ENCODE assay signal across 26 cellular contexts in genomic region chr18:45849529-45849928, GRCh38. TPM values are rescaled to one million over a fixed set of nuclear protein-coding genes. Genes with fewer than 3 reads are reported as not detected.
DNase-seq lines count a peak whose midpoint lies in the region; ATAC-seq lines count a peak whose summit lies in the region.
"Had no signal": no experiment of that assay in that cellular context is flagged by ENCODE, and none has a peak within 500 bp of the region (broad histone marks: within the 10 kb centered on the region; RNA-seq: fewer than 3 reads in every experiment).

No MANE protein-coding gene starts in this region.

- no peaks in the 10 kb centered on the region for H3K9me3 Mint-ChIP-seq in activated T-cell treated with anti-CD3 and anti-CD28 coated beads, Interleukin-2, amount 50 U/mL, for 24 hours
- H3K9me3 Mint-ChIP-seq in activated T-cell treated with anti-CD3 and anti-CD28 coated beads, Interleukin-2, amount 50 U/mL, for 4 hours: no peaks in the 10 kb centered on the region
- H3K9me3 Mint-ChIP-seq in activated naive CD8-positive, alpha-beta T cell treated with anti-CD3 and anti-CD28 coated beads, Interleukin-2, amount 50 U/mL, for 24 hours: no peaks in the 10 kb centered on the region
- H3K9me3 Mint-ChIP-seq in stimulated activated naive CD8-positive, alpha-beta T cell treated with anti-CD3 and anti-CD28 coated beads, Interleukin-15, Interleukin-2, amounts not matched to agents 100 ng/mL and 50 ng/mL, for 24 hours: no peaks in the 10 kb centered on the region
- H3K9me3 Mint-ChIP-seq: activated CD4-positive, alpha-beta memory T cell treated with anti-CD3 and anti-CD28 coated beads, Interleukin-2, amount 10 ng/mL, durations not matched to agents 7 days and 5 days; CD8-positive, alpha-beta T cell; H9; nephron; T-cell had no signal

- ATAC-seq in activated T-cell treated with anti-CD3 and anti-CD28 coated beads, Interleukin-2, amount 50 U/mL, for 4 hours: no peak
- ATAC-seq in HG02852 (IDR thresholded peaks at IDR 0.05; ENCODE audit: unreplicated experiment): peak; percentile 22
- ATAC-seq in activated naive CD8-positive, alpha-beta T cell treated with anti-CD3 and anti-CD28 coated beads, Interleukin-2, amount 50 U/mL, for 24 hours: peak; percentile 62
- ATAC-seq: CD8-positive, alpha-beta T cell; T-cell had no signal

- H3K36me3 Mint-ChIP-seq in activated T-cell treated with anti-CD3 and anti-CD28 coated beads, Interleukin-2, amount 50 U/mL, for 24 hours (ENCODE audit: low read depth): peaks cover 50% of the 10 kb centered on the region
- H3K36me3 Mint-ChIP-seq in activated T-cell treated with anti-CD3 and anti-CD28 coated beads, Interleukin-2, amount 50 U/mL, for 4 hours (ENCODE audit: insufficient read depth): peaks cover 26% of the 10 kb centered on the region
- peaks cover 15% of the 10 kb centered on the region for H3K36me3 Mint-ChIP-seq in activated naive CD8-positive, alpha-beta T cell treated with anti-CD3 and anti-CD28 coated beads, Interleukin-2, amount 50 U/mL, for 24 hours (ENCODE audit: low read depth)
- peaks cover 36% of the 10 kb centered on the region for H3K36me3 Mint-ChIP-seq in stimulated activated naive CD8-positive, alpha-beta T cell treated with anti-CD3 and anti-CD28 coated beads, Interleukin-15, Interleukin-2, amounts not matched to agents 100 ng/mL and 50 ng/mL, for 24 hours (ENCODE audit: low read depth)

- no peak overlapping the region for H3K4me3 Mint-ChIP-seq in activated T-cell treated with anti-CD3 and anti-CD28 coated beads, Interleukin-2, amount 50 U/mL, for 24 hours
- H3K4me3 Mint-ChIP-seq in activated T-cell treated with anti-CD3 and anti-CD28 coated beads, Interleukin-2, amount 50 U/mL, for 4 hours: no peak overlapping the region
- no peak overlapping the region for H3K4me3 Mint-ChIP-seq in activated naive CD8-positive, alpha-beta T cell treated with anti-CD3 and anti-CD28 coated beads, Interleukin-2, amount 50 U/mL, for 24 hours
- no peak overlapping the region for H3K4me3 Mint-ChIP-seq in stimulated activated naive CD8-positive, alpha-beta T cell treated with anti-CD3 and anti-CD28 coated beads, Interleukin-15, Interleukin-2, amounts not matched to agents 100 ng/mL and 50 ng/mL, for 24 hours
- H3K4me3 Mint-ChIP-seq: activated CD4-positive, alpha-beta memory T cell treated with anti-CD3 and anti-CD28 coated beads, Interleukin-2, amount 10 ng/mL, durations not matched to agents 7 days and 5 days; CD8-positive, alpha-beta T cell; H9; nephron; T-cell had no signal

- H3K27me3 Mint-ChIP-seq in activated T-cell treated with anti-CD3 and anti-CD28 coated beads, Interleukin-2, amount 50 U/mL, for 24 hours: no peaks in the 10 kb centered on the region
- H3K27me3 Mint-ChIP-seq in activated T-cell treated with anti-CD3 and anti-CD28 coated beads, Interleukin-2, amount 50 U/mL, for 4 hours (ENCODE audit: low read depth): no peaks in the 10 kb centered on the region
- H3K27me3 Mint-ChIP-seq in activated naive CD8-positive, alpha-beta T cell treated with anti-CD3 and anti-CD28 coated beads, Interleukin-2, amount 50 U/mL, for 24 hours: no peaks in the 10 kb centered on the region
- H3K27me3 Mint-ChIP-seq in stimulated activated naive CD8-positive, alpha-beta T cell treated with anti-CD3 and anti-CD28 coated beads, Interleukin-15, Interleukin-2, amounts not matched to agents 100 ng/mL and 50 ng/mL, for 24 hours: no peaks in the 10 kb centered on the region
- H3K27me3 Mint-ChIP-seq: activated CD4-positive, alpha-beta memory T cell treated with anti-CD3 and anti-CD28 coated beads, Interleukin-2, amount 10 ng/mL, durations not matched to agents 7 days and 5 days; T-cell had no signal

- peaks cover 11% of the 10 kb centered on the region for H3K4me1 Mint-ChIP-seq in activated T-cell treated with anti-CD3 and anti-CD28 coated beads, Interleukin-2, amount 50 U/mL, for 24 hours (ENCODE audit: low read depth)
- H3K4me1 Mint-ChIP-seq in activated T-cell treated with anti-CD3 and anti-CD28 coated beads, Interleukin-2, amount 50 U/mL, for 4 hours (ENCODE audit: low read depth): peaks cover 3% of the 10 kb centered on the region
- H3K4me1 Mint-ChIP-seq in activated naive CD8-positive, alpha-beta T cell treated with anti-CD3 and anti-CD28 coated beads, Interleukin-2, amount 50 U/mL, for 24 hours: peaks cover 28% of the 10 kb centered on the region
- peaks cover 27% of the 10 kb centered on the region for H3K4me1 Mint-ChIP-seq in stimulated activated naive CD8-positive, alpha-beta T cell treated with anti-CD3 and anti-CD28 coated beads, Interleukin-15, Interleukin-2, amounts not matched to agents 100 ng/mL and 50 ng/mL, for 24 hours (ENCODE audit: low read depth)
- H3K4me1 Mint-ChIP-seq: activated CD4-positive, alpha-beta memory T cell treated with anti-CD3 and anti-CD28 coated beads, Interleukin-2, amount 10 ng/mL, durations not matched to agents 7 days and 5 days had no signal

- H3K27ac Mint-ChIP-seq in activated T-cell treated with anti-CD3 and anti-CD28 coated beads, Interleukin-2, amount 50 U/mL, for 24 hours: peak overlapping the region; percentile 56
- H3K27ac Mint-ChIP-seq in activated naive CD8-positive, alpha-beta T cell treated with anti-CD3 and anti-CD28 coated beads, Interleukin-2, amount 50 U/mL, for 24 hours: peak overlapping the region; percentile 47
- H3K27ac Mint-ChIP-seq in stimulated activated naive CD8-positive, alpha-beta T cell treated with anti-CD3 and anti-CD28 coated beads, Interleukin-15, Interleukin-2, amounts not matched to agents 100 ng/mL and 50 ng/mL, for 24 hours: peak overlapping the region; percentile 2
- H3K27ac Mint-ChIP-seq: activated CD4-positive, alpha-beta memory T cell treated with anti-CD3 and anti-CD28 coated beads, Interleukin-2, amount 10 ng/mL, durations not matched to agents 7 days and 5 days; CD8-positive, alpha-beta T cell; nephron had no signal

- DNase-seq in activated T-cell treated with anti-CD3 and anti-CD28 coated beads, Interleukin-2, amount 50 U/mL, for 24 hours: no peak
- DNase-seq in activated T-cell treated with anti-CD3 and anti-CD28 coated beads, Interleukin-2, amount 50 U/mL, for 4 hours: no peak
- no peak for DNase-seq in activated naive CD8-positive, alpha-beta T cell treated with anti-CD3 and anti-CD28 coated beads, Interleukin-2, amount 50 U/mL, for 24 hours
- DNase-seq in cortex of kidney (lab: John Stamatoyannopoulos, UW) (no peak), SKM-1 treated with dmso at 0.1 percent for 144 hours (lab: John Stamatoyannopoulos, UW; ENCODE audit: unreplicated experiment) (no peak), SHP77 (lab: John Stamatoyannopoulos, UW) (no peak)
- DNase-seq: activated CD4-positive, alpha-beta memory T cell treated with anti-CD3 and anti-CD28 coated beads, Interleukin-2, amount 10 ng/mL, durations not matched to agents 7 days and 5 days; activated CD4-positive, CD25-positive, alpha-beta regulatory T cell treated with anti-CD3 and anti-CD28 coated beads, Interleukin-2, amount 50 U/mL, for 72 hours; activated naive CD4-positive, alpha-beta T cell; aorta; CD8-positive, alpha-beta T cell; DMS 273 treated with DMSO at 0.1 percent for 48 hours; islet precursor cell; KG1; NCI-H1417 treated with DMSO at 0.1 percent for 48 hours; NCI-H446; stimulated activated naive CD4-positive, alpha-beta T cell treated with Interleukin-2 at 50 U/mL for 16 hours; T-cell; tibial artery had no signal

RNA-seq across cellular contexts. Expression of gene SIGLEC15, which starts 24.1 kb away (rescaled TPM):
- total RNA-seq in activated T-cell treated with anti-CD3 and anti-CD28 coated beads, Interleukin-2, amount 50 U/mL, for 4 hours: not detected
- total RNA-seq: activated CD4-positive, alpha-beta memory T cell treated with anti-CD3 and anti-CD28 coated beads, Interleukin-2, amount 10 ng/mL, durations not matched to agents 7 days and 5 days; cardiac septum; CD8-positive, alpha-beta T cell; endothelial cell of umbilical vein; G401 had no signal

Comparison
In these comparisons a context has a peak if more than half of its experiments do, and no peak if none do; other contexts are left out.
1. H3K27ac Mint-ChIP-seq: peak in every context shown above with its lines; median percentile 56 in activated T-cell treated with anti-CD3 and anti-CD28 coated beads, Interleukin-2, amount 50 U/mL, for 24 hours; 47 in activated naive CD8-positive, alpha-beta T cell treated with anti-CD3 and anti-CD28 coated beads, Interleukin-2, amount 50 U/mL, for 24 hours; 2 in stimulated activated naive CD8-positive, alpha-beta T cell treated with anti-CD3 and anti-CD28 coated beads, Interleukin-15, Interleukin-2, amounts not matched to agents 100 ng/mL and 50 ng/mL, for 24 hours.
2. ATAC-seq: peak in HG02852 (single experiment) and activated naive CD8-positive, alpha-beta T cell treated with anti-CD3 and anti-CD28 coated beads, Interleukin-2, amount 50 U/mL, for 24 hours (single experiment); none in activated T-cell treated with anti-CD3 and anti-CD28 coated beads, Interleukin-2, amount 50 U/mL, for 4 hours (0 of 2).